ENCODE assay signal across 8 cellular contexts in the genomic region with DNA sequence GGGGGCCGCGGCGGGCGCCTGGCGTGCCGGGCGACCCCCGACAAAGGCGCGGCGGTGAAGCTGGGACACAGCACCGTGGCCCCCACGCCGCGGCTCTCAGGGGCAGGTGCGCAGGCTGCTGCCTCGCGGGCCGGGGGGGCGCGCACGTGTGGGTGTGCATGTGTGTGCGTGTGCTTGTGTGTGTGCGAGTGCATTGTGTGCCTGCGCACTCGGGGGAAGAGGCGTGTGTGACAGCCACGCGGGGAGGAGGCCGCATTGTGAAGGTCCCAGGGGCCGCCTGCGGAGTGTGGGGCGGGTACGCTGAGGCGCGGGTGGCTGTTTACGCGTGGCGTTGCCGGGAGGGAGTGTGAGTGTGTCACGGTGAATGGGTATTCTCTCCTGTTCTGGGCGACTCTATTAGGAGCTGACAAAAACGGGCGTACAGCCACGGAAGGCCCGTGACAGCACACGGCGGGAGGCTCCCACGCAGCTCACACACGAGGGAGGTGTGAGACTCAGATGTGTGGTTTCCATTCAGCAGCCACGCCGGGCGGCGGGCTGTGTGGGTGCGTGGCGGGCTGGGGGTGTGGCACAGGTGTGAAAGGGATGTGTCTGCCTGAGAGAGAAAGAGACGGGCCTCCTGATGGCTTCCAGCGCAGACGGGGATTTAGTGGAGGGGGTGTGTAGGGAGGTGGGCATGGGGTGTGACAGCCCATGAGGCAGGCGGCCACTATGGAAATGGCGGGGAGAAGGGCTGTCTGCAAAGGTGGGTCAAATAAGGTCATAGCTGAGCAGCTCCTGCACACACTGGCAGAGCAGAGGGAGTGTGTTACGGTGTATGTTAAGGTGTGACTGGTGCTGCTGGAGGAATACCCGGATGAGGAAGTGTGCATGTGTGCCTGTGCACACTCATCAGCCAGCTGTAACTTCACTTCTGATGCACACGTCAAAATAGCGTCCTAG. TPM values are rescaled to one million over a fixed set of nuclear protein-coding genes. Genes with fewer than 3 reads are reported as not detected.
DNase-seq lines count a peak whose midpoint lies in the region; ATAC-seq, FAIRE-seq and TF ChIP-seq lines count a peak whose summit lies in the region.

No MANE protein-coding gene starts in this region.

- TF ChIP-seq CTCF in ascending aorta (IDR thresholded peaks at IDR 0.05) = no peak
- no peak for TF ChIP-seq CTCF in keratinocyte (optimal IDR thresholded peaks at IDR 0.05 in 1 of 3, IDR thresholded peaks at IDR 0.05 in 1 of 3, conservative IDR thresholded peaks at IDR 0.05 in 1 of 3; ENCODE audit: extremely low read depth in 1 of 3, insufficient read depth in 2 of 3, low read length in 3 of 3)
- no peak for TF ChIP-seq CTCF in GM10266 (IDR thresholded peaks at IDR 0.05; ENCODE audit: control insufficient read depth, insufficient read depth, low read depth, missing control alignments)

- H3K4me2 ChIP-seq in keratinocyte (ENCODE audit: control insufficient read depth, extremely low read depth, insufficient read depth, low read depth, low read length) = peak overlapping the region; percentile 74

- no peaks in the 10 kb centered on the region for H3K27me3 ChIP-seq in ascending aorta
- peaks cover 29% of the 10 kb centered on the region for H3K27me3 ChIP-seq in keratinocyte (ENCODE audit: control insufficient read depth, extremely low read depth, insufficient read depth, low read length)

- FAIRE-seq in keratinocyte (lab: Jason Lieb, UNC) = no peak

- H3K36me3 ChIP-seq in ascending aorta (no peaks in the 10 kb centered on the region), keratinocyte (ENCODE audit: control insufficient read depth in 2 of 2, extremely low read depth in 1 of 2, insufficient read depth in 2 of 2, low read length in 2 of 2) (no peaks in the 10 kb centered on the region)

- H2AFZ ChIP-seq in keratinocyte (ENCODE audit: control insufficient read depth, low read length) = no peak overlapping the region

- dilution Hi-C loops in keratinocyte (cut with MboI; ENCODE audit: extremely low pct_ligation_motif_present, low sequenced_read_pairs) = no loop called here

- no peaks in the 10 kb centered on the region for H3K9me3 ChIP-seq in ascending aorta
- H3K9me3 ChIP-seq in keratinocyte (ENCODE audit: control insufficient read depth, low read depth, low read length) = no peaks in the 10 kb centered on the region

- H3K27ac ChIP-seq in ascending aorta = no peak overlapping the region
- no peak overlapping the region for H3K27ac ChIP-seq in keratinocyte (ENCODE audit: control insufficient read depth, insufficient read depth, low read length)

- peak overlapping the region; percentile 64 to 67 for H3K4me3 ChIP-seq in ascending aorta
- H3K4me3 ChIP-seq in keratinocyte (ENCODE audit: control insufficient read depth in 2 of 3, extremely low read depth in 1 of 3, insufficient read depth in 2 of 3, low read depth in 1 of 3, low read length in 3 of 3) = peak overlapping the region; percentile 29 to 55 (median 38)

- H4K20me1 ChIP-seq in keratinocyte (ENCODE audit: control insufficient read depth, extremely low read depth, insufficient read depth, low read length) = no peaks in the 10 kb centered on the region

- H3K4me1 ChIP-seq in ascending aorta = peaks cover 8 to 10% of the 10 kb centered on the region in 2 donors
- peaks cover 6% of the 10 kb centered on the region for H3K4me1 ChIP-seq in keratinocyte (ENCODE audit: control insufficient read depth, extremely low read depth, insufficient read depth, low read length)

- ATAC-seq in activated CD4-positive, CD25-positive, alpha-beta regulatory T cell treated with anti-CD3 and anti-CD28 coated beads, Interleukin-2, amount 50 U/mL, for 24 hours = peak; percentile 44 to 50
- no peak for ATAC-seq in GM18868 (IDR thresholded peaks at IDR 0.05; ENCODE audit: unreplicated experiment)

- no peak overlapping the region for H3K9ac ChIP-seq in keratinocyte (ENCODE audit: control insufficient read depth, extremely low read depth, insufficient read depth, low read length)

- H3K79me2 ChIP-seq in keratinocyte (ENCODE audit: control insufficient read depth, insufficient read depth, low read length) = no peaks in the 10 kb centered on the region

- intact Hi-C loops in ascending aorta (cut with DNase I) = loop anchor here (2.0 kb wide), 1 partner anchor 39 kb away; the partner anchor contains the start of gene TPRA1

- H3K9me1 ChIP-seq in keratinocyte (ENCODE audit: control insufficient read depth, extremely low read depth, insufficient read depth, low read length) = no peaks in the 10 kb centered on the region

- DNase-seq in activated CD4-positive, CD25-positive, alpha-beta regulatory T cell treated with anti-CD3 and anti-CD28 coated beads, Interleukin-2, amount 50 U/mL, for 72 hours = no peak
- DNase-seq in RKO (ENCODE audit: low spot score) (peak; percentile 53), ascending aorta (ENCODE audit: low spot score in 2 of 2) (no peak), keratinocyte (ENCODE audit: low read depth, low spot score) (no peak), GM10266 (ENCODE audit: extremely low spot score) (no peak)
- DNase-seq in stimulated activated CD4-positive, alpha-beta T cell treated with anti-CD3 and anti-CD28 coated beads, TNF-alpha, amount 100 ng/mL, for 1 hour (ENCODE audit: low read depth in 3 of 3, low spot score in 1 of 3) = peak in 2 of 3 donors; percentile 12 to 22

RNA-seq across cellular contexts. Expression of gene PODXL2, which starts 0.7 kb away (rescaled TPM):
- total RNA-seq in ascending aorta = 1.6 TPM
- polyA plus RNA-seq in keratinocyte = 1.3 to 2.4 TPM (median 1.6 TPM) in 3 replicates
- polyA plus RNA-seq in keratinocyte (2011; ENCODE audit: low read depth) = 1.6 TPM
- 1.2 and 1.9 TPM in 2 replicates for polyA plus RNA-seq in keratinocyte (2011; cell fraction: cytosol; rRNA removed)
- 2.9 and 3.7 TPM in 2 replicates for polyA plus RNA-seq in keratinocyte (2011; cell fraction: nucleus; rRNA removed)
- polyA plus RNA-seq in keratinocyte (2012; ENCODE audit: low replicate concordance) = 1.2 and 1.5 TPM in 2 replicates
- 1.5 to 2.1 TPM in 2 of 3 replicates, not detected in the other for polyA minus RNA-seq in keratinocyte
- 3.3 TPM for polyA minus RNA-seq in keratinocyte (2011; cell fraction: cytosol; rRNA and poly(A)+ RNA removed)
- 2.4 and 2.9 TPM in 2 replicates for polyA minus RNA-seq in keratinocyte (2011; cell fraction: nucleus; rRNA and poly(A)+ RNA removed)

RNA-seq across cellular contexts. Expression of gene MCM2, which starts 31.5 kb away (rescaled TPM):
- total RNA-seq in ascending aorta = 1.9 TPM
- 9.4 to 24.0 TPM (median 18.3 TPM) in 3 replicates for polyA plus RNA-seq in keratinocyte
- polyA plus RNA-seq in keratinocyte (2011; ENCODE audit: low read depth) = 0.90 TPM
- polyA plus RNA-seq in keratinocyte (2011; cell fraction: cytosol; rRNA removed) = 8.0 and 9.9 TPM in 2 replicates
- 13.3 and 14.7 TPM in 2 replicates for polyA plus RNA-seq in keratinocyte (2011; cell fraction: nucleus; rRNA removed)
- 1.0 and 20.8 TPM in 2 replicates for polyA plus RNA-seq in keratinocyte (2012; ENCODE audit: low replicate concordance)
- 16.0 to 49.9 TPM (median 34.8 TPM) in 3 replicates for polyA minus RNA-seq in keratinocyte
- 22.4 TPM for polyA minus RNA-seq in keratinocyte (2011; cell fraction: cytosol; rRNA and poly(A)+ RNA removed)
- 10.8 and 10.9 TPM in 2 replicates for polyA minus RNA-seq in keratinocyte (2011; cell fraction: nucleus; rRNA and poly(A)+ RNA removed)

RNA-seq across cellular contexts. Expression of gene TPRA1, which starts 39.2 kb away (rescaled TPM):
- 87.1 TPM for total RNA-seq in ascending aorta
- polyA plus RNA-seq in keratinocyte = 22.2 to 43.5 TPM (median 23.7 TPM) in 3 replicates
- 4.2 TPM for polyA plus RNA-seq in keratinocyte (2011; ENCODE audit: low read depth)
- polyA plus RNA-seq in keratinocyte (2011; cell fraction: cytosol; rRNA removed) = 20.7 and 28.7 TPM in 2 replicates
- polyA plus RNA-seq in keratinocyte (2011; cell fraction: nucleus; rRNA removed) = 42.7 and 50.1 TPM in 2 replicates
- polyA plus RNA-seq in keratinocyte (2012; ENCODE audit: low replicate concordance) = 23.9 and 46.1 TPM in 2 replicates
- polyA minus RNA-seq in keratinocyte = 26.4 to 61.1 TPM (median 51.2 TPM) in 3 replicates
- polyA minus RNA-seq in keratinocyte (2011; cell fraction: cytosol; rRNA and poly(A)+ RNA removed) = 47.6 TPM
- polyA minus RNA-seq in keratinocyte (2011; cell fraction: nucleus; rRNA and poly(A)+ RNA removed) = 25.0 and 27.0 TPM in 2 replicates

RNA-seq across cellular contexts. Expression of gene ABTB1, which starts 43.0 kb away (rescaled TPM):
- total RNA-seq in ascending aorta = 61.7 TPM
- polyA plus RNA-seq in keratinocyte = 11.6 to 15.2 TPM (median 13.7 TPM) in 3 replicates
- polyA plus RNA-seq in keratinocyte (2011; ENCODE audit: low read depth) = 7.0 TPM
- polyA plus RNA-seq in keratinocyte (2011; cell fraction: cytosol; rRNA removed) = 5.4 and 12.1 TPM in 2 replicates
- polyA plus RNA-seq in keratinocyte (2011; cell fraction: nucleus; rRNA removed) = 34.4 and 39.2 TPM in 2 replicates
- 11.3 and 11.7 TPM in 2 replicates for polyA plus RNA-seq in keratinocyte (2012; ENCODE audit: low replicate concordance)
- polyA minus RNA-seq in keratinocyte = 12.9 to 26.2 TPM (median 19.6 TPM) in 3 replicates
- polyA minus RNA-seq in keratinocyte (2011; cell fraction: cytosol; rRNA and poly(A)+ RNA removed) = 18.6 TPM
- 8.8 and 11.6 TPM in 2 replicates for polyA minus RNA-seq in keratinocyte (2011; cell fraction: nucleus; rRNA and poly(A)+ RNA removed)

Comparison
In these comparisons a context has a peak if more than half of its experiments do, and no peak if none do; other contexts are left out.
1. DNase-seq: peak in RKO (single experiment) and stimulated activated CD4-positive, alpha-beta T cell treated with anti-CD3 and anti-CD28 coated beads, TNF-alpha, amount 100 ng/mL, for 1 hour (2 of 3); none in activated CD4-positive, CD25-positive, alpha-beta regulatory T cell treated with anti-CD3 and anti-CD28 coated beads, Interleukin-2, amount 50 U/mL, for 72 hours (single experiment), ascending aorta (0 of 2), keratinocyte (single experiment) and GM10266 (single experiment).